6 cellular contexts compared by ENCODE assay signal in genomic region chr7:21067216-21067615, GRCh38.
"Had no signal": no experiment of that assay in that cellular context is flagged by ENCODE, and none has a peak within 500 bp of the region (broad histone marks: within the 10 kb centered on the region; RNA-seq: fewer than 3 reads in every experiment).

No MANE protein-coding gene starts in this region.

- H3K4me3 ChIP-seq: GM23338, K562 had no signal

- ATAC-seq: GM23338, K562 had no signal

- H3K4me3 Mint-ChIP-seq: GM23338, H9 had no signal

- H3K27ac Mint-ChIP-seq: GM23338, H9 had no signal

- DNase-seq: H9, HCEC 1CT, IMR-90, KG1 had no signal

- H3K4me1 Mint-ChIP-seq: GM23338 had no signal

- H3K9me3 Mint-ChIP-seq: GM23338, H9 had no signal
